ENCODE assay signal across 12 cellular contexts in genomic region chr6:12014027-12014872, GRCh38. TPM values are rescaled to one million over a fixed set of nuclear protein-coding genes. Genes with fewer than 3 reads are reported as not detected.
DNase-seq lines count a peak whose midpoint lies in the region; ATAC-seq and TF ChIP-seq lines count a peak whose summit lies in the region.
"Had no signal": no experiment of that assay in that cellular context is flagged by ENCODE, and none has a peak within 500 bp of the region (broad histone marks: within the 10 kb centered on the region; RNA-seq: fewer than 3 reads in every experiment).

No MANE protein-coding gene starts in this region.

- H3K4me1 Mint-ChIP-seq in activated naive CD8-positive, alpha-beta T cell (ENCODE audit: low read depth) = peaks cover 69% of the 10 kb centered on the region

- peaks cover 5% of the 10 kb centered on the region for H3K9me3 Mint-ChIP-seq in activated naive CD8-positive, alpha-beta T cell (ENCODE audit: low read depth)

- TF ChIP-seq CTCF in cardiac muscle cell (IDR thresholded peaks at IDR 0.05; ENCODE audit: low read depth, low read length) (no peak), upper lobe of right lung (IDR thresholded peaks at IDR 0.05) (no peak)

- H3K27ac ChIP-seq in cardiac muscle cell = peak overlapping the region; percentile 97
- H3K27ac ChIP-seq in right cardiac atrium (ENCODE audit: low read length) = no peak overlapping the region
- H3K27ac ChIP-seq in iPS-20b (ENCODE audit: low read length) = no peak overlapping the region
- H3K27ac ChIP-seq in upper lobe of right lung = peak overlapping the region; percentile 11

- H3K36me3 Mint-ChIP-seq in activated naive CD8-positive, alpha-beta T cell = peaks cover 24% of the 10 kb centered on the region

- DNase-seq in cardiac muscle cell (ENCODE audit: low read depth in 1 of 2, low spot score in 1 of 2) (peak in 1 of 2 donors; percentile 57), right cardiac atrium (no peak), upper lobe of right lung (no peak), SHP77 treated with DMSO at 0.1 percent for 48 hours (lab: John Stamatoyannopoulos, UW) (no peak), NCI-H1092 (lab: John Stamatoyannopoulos, UW) (no peak)
- DNase-seq: activated gamma-delta T cell, DMS 273 treated with DMSO at 0.1 percent for 48 hours, NCI-H446 had no signal

- ATAC-seq in right cardiac atrium = no peak
- ATAC-seq in upper lobe of right lung = no peak
- ATAC-seq in GM19395 (IDR thresholded peaks at IDR 0.05; ENCODE audit: unreplicated experiment) = no peak

- H3K9ac ChIP-seq in iPS-20b (ENCODE audit: low read depth, low read length) = peak overlapping the region; percentile 80; the same call in 1 of the 2 replicates

- H3K4me3 Mint-ChIP-seq in activated naive CD8-positive, alpha-beta T cell = peak overlapping the region; percentile 98

- H3K27ac Mint-ChIP-seq in activated naive CD8-positive, alpha-beta T cell = peak overlapping the region; percentile 47

- intact Hi-C loops in right cardiac atrium (cut with DNase I) = no loop called here
- intact Hi-C loops in upper lobe of right lung (cut with DNase I) = no loop called here

- no peaks in the 10 kb centered on the region for H3K9me3 ChIP-seq in cardiac muscle cell (ENCODE audit: low read depth)
- H3K9me3 ChIP-seq in right cardiac atrium (ENCODE audit: control insufficient read depth, low read length) = no peaks in the 10 kb centered on the region
- no peaks in the 10 kb centered on the region for H3K9me3 ChIP-seq in iPS-20b (ENCODE audit: insufficient read depth, low read depth, low read length)
- H3K9me3 ChIP-seq in upper lobe of right lung = no peaks in the 10 kb centered on the region
- H3K9me3 ChIP-seq: HAP-1 had no signal

- H3K27me3 ChIP-seq in cardiac muscle cell (no peaks in the 10 kb centered on the region), right cardiac atrium (ENCODE audit: control insufficient read depth, insufficient read depth) (no peaks in the 10 kb centered on the region), iPS-20b (ENCODE audit: insufficient read depth, low read length) (no peaks in the 10 kb centered on the region; the same call in 1 of the 2 replicates), upper lobe of right lung (no peaks in the 10 kb centered on the region)

- H3K36me3 ChIP-seq in cardiac muscle cell (peaks cover 5% of the 10 kb centered on the region), iPS-20b (ENCODE audit: insufficient read depth, low read depth, low read length) (peaks cover 42% of the 10 kb centered on the region), upper lobe of right lung (no peaks in the 10 kb centered on the region)

- 74% methylated on average over 8 of the region's 8 CpGs for WGBS in right cardiac atrium

- no peaks in the 10 kb centered on the region for H3K27me3 Mint-ChIP-seq in activated naive CD8-positive, alpha-beta T cell

- H3K4me3 ChIP-seq in cardiac muscle cell = no peak overlapping the region
- no peak overlapping the region for H3K4me3 ChIP-seq in right cardiac atrium (ENCODE audit: low read length)
- H3K4me3 ChIP-seq in iPS-20b (ENCODE audit: low read length) = peak overlapping the region; percentile 78; the same call in 1 of the 2 replicates
- no peak overlapping the region for H3K4me3 ChIP-seq in upper lobe of right lung

- H3K4me1 ChIP-seq in cardiac muscle cell (ENCODE audit: low read depth) = peaks cover 14% of the 10 kb centered on the region
- no peaks in the 10 kb centered on the region for H3K4me1 ChIP-seq in right cardiac atrium (ENCODE audit: control insufficient read depth, insufficient read depth, low read length)
- H3K4me1 ChIP-seq in iPS-20b (ENCODE audit: insufficient read depth, low read length) = peaks cover 22% of the 10 kb centered on the region
- H3K4me1 ChIP-seq in upper lobe of right lung = peaks cover 30% of the 10 kb centered on the region

RNA-seq across cellular contexts. Expression of gene HIVEP1, which starts 2.1 kb away (rescaled TPM):
- total RNA-seq in cardiac muscle cell = 14.2 and 20.0 TPM in 2 replicates
- 5.3 and 9.2 TPM in 2 replicates for polyA plus RNA-seq in cardiac muscle cell
- total RNA-seq in right cardiac atrium = 10 to 100 TPM; 12.4 to 16.9 (median 15.4) TPM
- polyA plus RNA-seq in right cardiac atrium = 5.1 TPM
- total RNA-seq in upper lobe of right lung = 25.7 TPM

Comparison
In these comparisons a context has a peak if more than half of its experiments do, and no peak if none do; other contexts are left out.
1. H3K27ac ChIP-seq: peak in cardiac muscle cell (single experiment) and upper lobe of right lung (single experiment); none in right cardiac atrium (single experiment) and iPS-20b (single experiment).